ENCODE assay signal across 17 cellular contexts in genomic region chr20:53050338-53050737, GRCh38.
A peak's percentile ranks its signal among the peaks of the same experiment; 100 is the strongest.
DNase-seq lines count a peak whose midpoint lies in the region; ATAC-seq, FAIRE-seq and TF ChIP-seq lines count a peak whose summit lies in the region.
"Had no signal": no experiment of that assay in that cellular context is flagged by ENCODE, and none has a peak within 500 bp of the region (broad histone marks: within the 10 kb centered on the region; RNA-seq: fewer than 3 reads in every experiment).

No MANE protein-coding gene starts in this region.

- TF ChIP-seq CTCF in keratinocyte (optimal IDR thresholded peaks at IDR 0.05 in 1 of 3, IDR thresholded peaks at IDR 0.05 in 1 of 3, conservative IDR thresholded peaks at IDR 0.05 in 1 of 3; ENCODE audit: extremely low read depth in 1 of 3, insufficient read depth in 2 of 3, low read length in 3 of 3), result no peak
- no peak for TF ChIP-seq CTCF in colonic mucosa (IDR thresholded peaks at IDR 0.05)

- H3K9ac ChIP-seq in keratinocyte (ENCODE audit: control insufficient read depth, extremely low read depth, insufficient read depth, low read length), result no peak overlapping the region
- H3K9ac ChIP-seq in colonic mucosa (ENCODE audit: low read depth in 2 of 2, low read length in 2 of 2), result no peak overlapping the region
- H3K9ac ChIP-seq: KMS-11 had no signal

- H3K4me3 Mint-ChIP-seq in activated T-cell treated with anti-CD3 and anti-CD28 coated beads, Interleukin-2, amount 50 U/mL, for 72 hours, result no peak overlapping the region

- no peaks in the 10 kb centered on the region for H3K4me1 ChIP-seq in keratinocyte (ENCODE audit: control insufficient read depth, extremely low read depth, insufficient read depth, low read length)
- no peaks in the 10 kb centered on the region for H3K4me1 ChIP-seq in colonic mucosa
- H3K4me1 ChIP-seq: Caco-2, HAP-1 had no signal

- intact Hi-C loops in colonic mucosa (cut with DNase I), result no loop called here

- H2AFZ ChIP-seq in keratinocyte (ENCODE audit: control insufficient read depth, low read length), result no peak overlapping the region

- no peak overlapping the region for H3K4me2 ChIP-seq in keratinocyte (ENCODE audit: control insufficient read depth, extremely low read depth, insufficient read depth, low read depth, low read length)
- H3K4me2 ChIP-seq: KMS-11 had no signal

- no peaks in the 10 kb centered on the region for H4K20me1 ChIP-seq in keratinocyte (ENCODE audit: control insufficient read depth, extremely low read depth, insufficient read depth, low read length)

- H3K36me3 ChIP-seq in keratinocyte (ENCODE audit: control insufficient read depth in 2 of 2, extremely low read depth in 1 of 2, insufficient read depth in 2 of 2, low read length in 2 of 2), result no peaks in the 10 kb centered on the region
- H3K36me3 ChIP-seq in colonic mucosa, result no peaks in the 10 kb centered on the region
- H3K36me3 ChIP-seq: HAP-1, MG63 had no signal

- no peak overlapping the region for H3K27ac ChIP-seq in keratinocyte (ENCODE audit: control insufficient read depth, insufficient read depth, low read length)
- no peak overlapping the region for H3K27ac ChIP-seq in colonic mucosa
- H3K27ac ChIP-seq: KMS-11 had no signal

- DNase-seq in activated T-cell treated with anti-CD3 and anti-CD28 coated beads for 24 hours (ENCODE audit: low read depth) (peak; percentile 16), activated T-cell treated with anti-CD3 and anti-CD28 coated beads for 4 hours (no peak), M059J (ENCODE audit: low read depth) (peak; percentile 47), keratinocyte (ENCODE audit: low read depth, low spot score) (peak; percentile 23), NOMO-1 treated with DMSO at 0.1 percent for 48 hours (lab: John Stamatoyannopoulos, UW; ENCODE audit: unreplicated experiment) (no peak), colonic mucosa (no peak)
- no peak for DNase-seq in activated T-cell treated with anti-CD3 and anti-CD28 coated beads, Interleukin-2, amount 50 U/mL, for 72 hours
- DNase-seq: Caco-2, MG63, NCI-H1105, NCI-H187 treated with DMSO at 0.1 percent for 48 hours, NCI-H510A treated with DMSO at 0.1 percent for 48 hours had no signal

- no peak overlapping the region for H3K27ac Mint-ChIP-seq in activated T-cell treated with anti-CD3 and anti-CD28 coated beads, Interleukin-2, amount 50 U/mL, for 72 hours

- H3K36me3 Mint-ChIP-seq in activated T-cell treated with anti-CD3 and anti-CD28 coated beads, Interleukin-2, amount 50 U/mL, for 72 hours (ENCODE audit: insufficient read depth in 2 of 2), result peaks cover 4 to 7% of the 10 kb centered on the region in 2 donors

- H3K27me3 ChIP-seq in keratinocyte (ENCODE audit: control insufficient read depth, extremely low read depth, insufficient read depth, low read length), result no peaks in the 10 kb centered on the region
- no peaks in the 10 kb centered on the region for H3K27me3 ChIP-seq in colonic mucosa
- H3K27me3 ChIP-seq: MG63 had no signal

- no peaks in the 10 kb centered on the region for H3K9me3 ChIP-seq in keratinocyte (ENCODE audit: control insufficient read depth, low read depth, low read length)
- no peaks in the 10 kb centered on the region for H3K9me3 ChIP-seq in colonic mucosa
- H3K9me3 ChIP-seq: Caco-2, HAP-1 had no signal

- no peaks in the 10 kb centered on the region for H3K79me2 ChIP-seq in keratinocyte (ENCODE audit: control insufficient read depth, insufficient read depth, low read length)

- H3K4me1 Mint-ChIP-seq in activated T-cell treated with anti-CD3 and anti-CD28 coated beads, Interleukin-2, amount 50 U/mL, for 72 hours (ENCODE audit: low read depth), result peaks cover 13% of the 10 kb centered on the region

- peak; percentile 47 to 49 for ATAC-seq in activated T-cell treated with anti-CD3 and anti-CD28 coated beads, Interleukin-2, amount 50 U/mL, for 72 hours (replicated peaks in 1 of 2)
- no peak for ATAC-seq in GM18909 (IDR thresholded peaks at IDR 0.05; ENCODE audit: poor library complexity, unreplicated experiment)
- ATAC-seq: HepG2 had no signal

- FAIRE-seq in keratinocyte (lab: Jason Lieb, UNC), result no peak
- FAIRE-seq: HepG2, RCC 7860 had no signal

- no peaks in the 10 kb centered on the region for H3K9me1 ChIP-seq in keratinocyte (ENCODE audit: control insufficient read depth, extremely low read depth, insufficient read depth, low read length)

- H3K4me3 ChIP-seq in keratinocyte (ENCODE audit: control insufficient read depth in 2 of 3, extremely low read depth in 1 of 3, insufficient read depth in 2 of 3, low read depth in 1 of 3, low read length in 3 of 3) (no peak overlapping the region), colonic mucosa (no peak overlapping the region)
- H3K4me3 ChIP-seq: HAP-1, MG63 had no signal

- H3K9me3 Mint-ChIP-seq in activated T-cell treated with anti-CD3 and anti-CD28 coated beads, Interleukin-2, amount 50 U/mL, for 72 hours, result peaks cover 4 to 6% of the 10 kb centered on the region in 2 donors

- no peaks in the 10 kb centered on the region for H3K27me3 Mint-ChIP-seq in activated T-cell treated with anti-CD3 and anti-CD28 coated beads, Interleukin-2, amount 50 U/mL, for 72 hours (ENCODE audit: low read depth)

- dilution Hi-C loops in keratinocyte (cut with MboI; ENCODE audit: extremely low pct_ligation_motif_present, low sequenced_read_pairs), result no loop called here

Comparison
In these comparisons a context has a peak if more than half of its experiments do, and no peak if none do; other contexts are left out.
1. DNase-seq: peak in activated T-cell treated with anti-CD3 and anti-CD28 coated beads for 24 hours (single experiment), M059J (single experiment) and keratinocyte (single experiment); none in activated T-cell treated with anti-CD3 and anti-CD28 coated beads for 4 hours (single experiment), activated T-cell treated with anti-CD3 and anti-CD28 coated beads, Interleukin-2, amount 50 U/mL, for 72 hours (0 of 2), NOMO-1 treated with DMSO at 0.1 percent for 48 hours (single experiment) and colonic mucosa (single experiment).